23 cellular contexts compared by ENCODE assay signal in the genomic region with DNA sequence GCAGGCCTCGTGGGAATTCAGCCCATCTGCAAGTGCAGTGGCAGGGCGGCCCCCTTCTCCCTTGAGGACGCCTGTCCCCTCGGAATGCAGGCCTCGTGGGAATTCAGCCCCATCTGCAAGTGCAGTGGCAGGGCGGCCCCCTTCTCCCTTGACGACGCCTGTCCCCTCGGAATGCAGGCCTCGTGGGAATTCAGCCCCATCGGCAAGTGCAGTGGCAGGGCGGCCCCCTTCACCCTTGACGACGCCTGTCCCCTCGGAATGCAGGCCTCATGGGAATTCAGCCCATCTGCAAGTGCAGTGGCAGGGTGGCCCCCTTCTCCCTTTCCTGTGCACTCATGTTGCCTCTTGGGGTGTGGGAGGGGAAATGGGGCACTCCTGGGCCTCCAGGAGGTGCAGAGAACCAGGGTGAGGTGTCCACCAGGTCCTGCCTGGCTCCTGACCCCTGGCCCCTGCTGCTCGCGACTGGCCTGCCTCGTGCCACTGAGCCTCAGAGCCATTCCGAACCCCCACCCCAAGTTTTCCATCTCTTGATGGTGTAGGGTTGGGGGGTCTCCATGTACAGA. TPM values are rescaled to one million over a fixed set of nuclear protein-coding genes. Genes with fewer than 3 reads are reported as not detected.
"Had no signal": no experiment of that assay in that cellular context is flagged by ENCODE, and none has a peak within 500 bp of the region (broad histone marks: within the 10 kb centered on the region; RNA-seq: fewer than 3 reads in every experiment).

No MANE protein-coding gene starts in this region.

- H3K27ac Mint-ChIP-seq: dendritic cell treated with granulocyte-macrophage colony-stimulating factor and Interleukin-4, amounts not matched to agents 40 ng/mL and 50 ng/mL, for 4 days; effector memory CD8-positive, alpha-beta T cell; natural killer cell treated with Interleukin-12 subunit alpha and Interleukin-12 subunit beta and Interleukin-15 and Interleukin-18, amount 100 ng/mL, for 72 hours; stimulated activated memory B cell treated with anti-CD40 and anti-IgM and Interleukin-4, amounts not matched to agents 10 μg/mL and 1 μg/mL and 100 μg/mL, for 72 hours; stimulated activated naive CD8-positive, alpha-beta T cell treated with anti-CD3 and anti-CD28 coated beads, Interleukin-15, Interleukin-2, amounts not matched to agents 100 ng/mL and 50 ng/mL, for 24 hours had no signal

- H3K36me3 ChIP-seq: esophagus muscularis mucosa, gastrocnemius medialis, lower lobe of right lung, prostate gland, spleen, thoracic aorta, transverse colon had no signal

- H3K9me3 ChIP-seq: esophagus muscularis mucosa, gastrocnemius medialis, lower lobe of right lung, prostate gland, spleen, thoracic aorta, transverse colon had no signal

- H3K9me3 Mint-ChIP-seq: dendritic cell treated with granulocyte-macrophage colony-stimulating factor and Interleukin-4, amounts not matched to agents 40 ng/mL and 50 ng/mL, for 4 days; effector memory CD8-positive, alpha-beta T cell; natural killer cell treated with Interleukin-12 subunit alpha and Interleukin-12 subunit beta and Interleukin-15 and Interleukin-18, amount 100 ng/mL, for 72 hours; stimulated activated naive CD8-positive, alpha-beta T cell treated with anti-CD3 and anti-CD28 coated beads, Interleukin-15, Interleukin-2, amounts not matched to agents 100 ng/mL and 50 ng/mL, for 24 hours had no signal

- H3K27ac ChIP-seq: epithelial cell of prostate, esophagus muscularis mucosa, gastrocnemius medialis, lower lobe of right lung, parathyroid adenoma, prostate gland, spleen, thoracic aorta, transverse colon had no signal

- DNase-seq: effector memory CD8-positive, alpha-beta T cell; gastrocnemius medialis; islet precursor cell; lower lobe of right lung; mesenchymal stem cell; midbrain; spleen; stimulated activated CD4-positive, alpha-beta T cell treated with anti-CD3 and anti-CD28 coated beads, Interleukin-15, amount 100 ng/mL, for 24 hours; stimulated activated CD4-positive, alpha-beta T cell treated with anti-CD3 and anti-CD28 coated beads, Interleukin-1b, Interleukin-23, amount 100 ng/mL, for 48 hours; stimulated activated CD4-positive, alpha-beta T cell treated with anti-CD3 and anti-CD28 coated beads, Interleukin-4, amount 100 ng/mL, for 24 hours; transverse colon had no signal

- ATAC-seq: effector memory CD8-positive, alpha-beta T cell; gastrocnemius medialis; left lobe of liver; lower lobe of right lung; natural killer cell treated with Interleukin-12 subunit alpha and Interleukin-12 subunit beta and Interleukin-15 and Interleukin-18, amount 100 ng/mL, for 72 hours; sciatic nerve; stimulated activated memory B cell treated with anti-CD40 and anti-IgM and Interleukin-4, amounts not matched to agents 10 μg/mL and 1 μg/mL and 100 μg/mL, for 72 hours had no signal

- H2AFZ ChIP-seq: parathyroid adenoma had no signal

- H3K4me3 Mint-ChIP-seq: dendritic cell treated with granulocyte-macrophage colony-stimulating factor and Interleukin-4, amounts not matched to agents 40 ng/mL and 50 ng/mL, for 4 days; effector memory CD8-positive, alpha-beta T cell; natural killer cell treated with Interleukin-12 subunit alpha and Interleukin-12 subunit beta and Interleukin-15 and Interleukin-18, amount 100 ng/mL, for 72 hours; stimulated activated memory B cell treated with anti-CD40 and anti-IgM and Interleukin-4, amounts not matched to agents 10 μg/mL and 1 μg/mL and 100 μg/mL, for 72 hours; stimulated activated naive CD8-positive, alpha-beta T cell treated with anti-CD3 and anti-CD28 coated beads, Interleukin-15, Interleukin-2, amounts not matched to agents 100 ng/mL and 50 ng/mL, for 24 hours had no signal

- H3K4me3 ChIP-seq: esophagus muscularis mucosa, gastrocnemius medialis, lower lobe of right lung, prostate gland, spleen, thoracic aorta, transverse colon had no signal

- H3K79me2 ChIP-seq: parathyroid adenoma had no signal

- H3K9ac ChIP-seq: parathyroid adenoma had no signal

- H3K36me3 Mint-ChIP-seq: natural killer cell treated with Interleukin-12 subunit alpha and Interleukin-12 subunit beta and Interleukin-15 and Interleukin-18, amount 100 ng/mL, for 72 hours; stimulated activated memory B cell treated with anti-CD40 and anti-IgM and Interleukin-4, amounts not matched to agents 10 μg/mL and 1 μg/mL and 100 μg/mL, for 72 hours had no signal

RNA-seq across cellular contexts. Expression of a gene that starts 6.7 kb away (rescaled TPM):
- total RNA-seq: skeletal muscle tissue, thoracic aorta had no signal
